18 cellular contexts compared by ENCODE assay signal in the genomic region with DNA sequence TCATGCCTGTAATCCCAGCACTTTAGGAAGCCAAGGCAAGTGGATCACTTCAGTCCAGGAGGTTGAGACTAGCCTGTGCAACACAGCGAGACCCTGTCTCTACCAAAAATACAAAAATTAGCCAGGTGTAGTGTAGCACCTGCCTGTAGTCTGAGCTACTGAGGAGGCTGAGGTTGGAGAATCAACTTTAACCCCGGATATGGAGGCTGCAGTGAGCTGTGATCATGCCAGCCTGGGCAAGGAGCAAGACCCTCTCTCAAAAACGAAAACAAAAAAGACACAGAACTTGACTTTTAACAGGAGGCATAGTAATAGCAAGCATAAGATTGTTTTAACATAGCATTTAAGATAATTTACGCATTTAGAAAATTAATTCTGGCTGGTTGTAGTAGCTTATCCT. TPM values are rescaled to one million over a fixed set of nuclear protein-coding genes. Genes with fewer than 3 reads are reported as not detected.
DNase-seq lines count a peak whose midpoint lies in the region; ATAC-seq, FAIRE-seq and TF ChIP-seq lines count a peak whose summit lies in the region.
"Had no signal": no experiment of that assay in that cellular context is flagged by ENCODE, and none has a peak within 500 bp of the region (broad histone marks: within the 10 kb centered on the region; RNA-seq: fewer than 3 reads in every experiment).

No MANE protein-coding gene starts in this region.

- H3K36me3 Mint-ChIP-seq in activated CD8-positive, alpha-beta T cell treated with anti-CD3 and anti-CD28 coated beads, Interleukin-2, amount 10 ng/mL, durations not matched to agents 7 days and 5 days (ENCODE audit: low read depth), result peaks cover 43% of the 10 kb centered on the region
- peaks cover 64% of the 10 kb centered on the region for H3K36me3 Mint-ChIP-seq in activated CD8-positive, alpha-beta T cell treated with anti-CD3 and anti-CD28 coated beads for 36 hours (ENCODE audit: low read depth)
- H3K36me3 Mint-ChIP-seq in WTC11, result peaks cover 15% of the 10 kb centered on the region

- H3K9me3 Mint-ChIP-seq in activated CD8-positive, alpha-beta T cell treated with anti-CD3 and anti-CD28 coated beads, Interleukin-2, amount 10 ng/mL, durations not matched to agents 7 days and 5 days (ENCODE audit: insufficient read depth), result no peaks in the 10 kb centered on the region
- no peaks in the 10 kb centered on the region for H3K9me3 Mint-ChIP-seq in activated CD8-positive, alpha-beta T cell treated with anti-CD3 and anti-CD28 coated beads for 36 hours
- peaks cover 10% of the 10 kb centered on the region for H3K9me3 Mint-ChIP-seq in WTC11

- no peak overlapping the region for H2BK5ac ChIP-seq in IMR-90 (ENCODE audit: low read depth, low read length, poor library complexity, severe bottlenecking)

- H3K23ac ChIP-seq in IMR-90 (ENCODE audit: low read depth, low read length), result no peak overlapping the region

- CTCF ChIA-PET in activated CD8-positive, alpha-beta T cell treated with anti-CD3 and anti-CD28 coated beads, Interleukin-2, amount 10 ng/mL, durations not matched to agents 7 days and 5 days (lab: Charles Lee), result interaction anchor here (0.9 to 1.6 kb wide), 7 partner anchors 11 to 233 kb away, joined by 3 to 4 read pairs (median 3); no protein-coding TSS in a partner anchor
- CTCF ChIA-PET in activated CD8-positive, alpha-beta T cell treated with anti-CD3 and anti-CD28 coated beads for 36 hours (lab: Charles Lee), result interaction anchor here (1.1 to 2.7 kb wide), 3 partner anchors 11 to 210 kb away, joined by 4 to 7 read pairs (median 7); no protein-coding TSS in a partner anchor
- CTCF ChIA-PET in IMR-90 (lab: Yijun Ruan, JAX) (interaction anchor here (1.3 kb wide), 1 partner anchor 35 kb away, joined by 3 read pairs; no protein-coding TSS in a partner anchor), WTC11 (lab: Charles Lee) (no interaction called here)

- no peaks in the 10 kb centered on the region for H3K27me3 Mint-ChIP-seq in activated CD8-positive, alpha-beta T cell treated with anti-CD3 and anti-CD28 coated beads, Interleukin-2, amount 10 ng/mL, durations not matched to agents 7 days and 5 days (ENCODE audit: low read depth)
- no peaks in the 10 kb centered on the region for H3K27me3 Mint-ChIP-seq in activated CD8-positive, alpha-beta T cell treated with anti-CD3 and anti-CD28 coated beads for 36 hours
- H3K27me3 Mint-ChIP-seq in WTC11 (ENCODE audit: low read depth), result no peaks in the 10 kb centered on the region

- no peak overlapping the region for H3K9ac ChIP-seq in IMR-90 (ENCODE audit: low read depth, low read length)

- no peak for TF ChIP-seq CTCF in activated CD8-positive, alpha-beta T cell treated with anti-CD3 and anti-CD28 coated beads for 36 hours (IDR thresholded peaks at IDR 0.05)
- no peak for TF ChIP-seq CTCF in IMR-90 (conservative IDR thresholded peaks at IDR 0.05; ENCODE audit: low read depth, low read length)
- no peak for TF ChIP-seq CTCF in WTC11 (IDR thresholded peaks at IDR 0.05)
- TF ChIP-seq CTCF in neutrophil (IDR thresholded peaks at IDR 0.05), result no peak

- in situ Hi-C loops in IMR-90 (cut with MboI; ENCODE audit: low sequenced_read_pairs), result no loop called here

- H3K4me1 Mint-ChIP-seq in activated CD8-positive, alpha-beta T cell treated with anti-CD3 and anti-CD28 coated beads, Interleukin-2, amount 10 ng/mL, durations not matched to agents 7 days and 5 days (ENCODE audit: low read depth), result peaks cover 37% of the 10 kb centered on the region
- H3K4me1 Mint-ChIP-seq in activated CD8-positive, alpha-beta T cell treated with anti-CD3 and anti-CD28 coated beads for 36 hours (ENCODE audit: low read depth), result peaks cover 38% of the 10 kb centered on the region
- H3K4me1 Mint-ChIP-seq in WTC11, result peaks cover 21% of the 10 kb centered on the region

- no peak overlapping the region for H2AK9ac ChIP-seq in IMR-90 (replicated peaks; ENCODE audit: low read depth, low read length, poor library complexity)

- no peaks in the 10 kb centered on the region for H4K20me1 ChIP-seq in IMR-90 (ENCODE audit: insufficient read depth, low read length)

- POLR2A ChIA-PET in activated CD8-positive, alpha-beta T cell treated with anti-CD3 and anti-CD28 coated beads, Interleukin-2, amount 10 ng/mL, durations not matched to agents 7 days and 5 days (lab: Charles Lee), result no interaction called here
- POLR2A ChIA-PET in activated CD8-positive, alpha-beta T cell treated with anti-CD3 and anti-CD28 coated beads for 36 hours (lab: Charles Lee), result interaction anchor here (0.6 to 2.2 kb wide), 6 partner anchors 11 to 273 kb away, joined by 3 to 9 read pairs (median 4); no protein-coding TSS in a partner anchor
- POLR2A ChIA-PET in IMR-90 (lab: Charles Lee; ENCODE audit: unreplicated experiment) (no interaction called here), WTC11 (lab: Charles Lee) (no interaction called here)

- no peaks in the 10 kb centered on the region for H3K79me1 ChIP-seq in IMR-90 (ENCODE audit: low read depth in 1 of 2, low read length in 2 of 2)

- H3K14ac ChIP-seq in IMR-90 (replicated peaks; ENCODE audit: low read depth, low read length), result 0 out of 2 replicates have a peak overlapping the region, but pooled peaks have one; percentile 11

- H3K9me1 ChIP-seq in IMR-90 (ENCODE audit: insufficient read depth, low read length), result peaks cover 3% of the 10 kb centered on the region; the same call in 1 of the 2 replicates

- H3K36me3 ChIP-seq in IMR-90 (ENCODE audit: control insufficient read depth, insufficient read depth, low read length) (no peaks in the 10 kb centered on the region), neutrophil (peaks cover 17% of the 10 kb centered on the region)
- H3K36me3 ChIP-seq: SJCRH30 had no signal

- H2AFZ ChIP-seq in IMR-90 (replicated peaks; ENCODE audit: low read length, poor library complexity), result no peak overlapping the region

- intact Hi-C loops in activated CD8-positive, alpha-beta T cell treated with anti-CD3 and anti-CD28 coated beads for 36 hours (cut with micrococcal nuclease), result no loop called here
- intact Hi-C loops in IMR-90 (cut with micrococcal nuclease), result no loop called here

- no peak overlapping the region for H4K91ac ChIP-seq in IMR-90 (ENCODE audit: insufficient read depth, low read depth, low read length)

- H2BK15ac ChIP-seq in IMR-90 (ENCODE audit: low read depth, low read length), result no peak overlapping the region

- no peak for ATAC-seq in activated CD8-positive, alpha-beta T cell treated with anti-CD3 and anti-CD28 coated beads, Interleukin-2, amount 10 ng/mL, durations not matched to agents 7 days and 5 days
- no peak for ATAC-seq in activated CD8-positive, alpha-beta T cell treated with anti-CD3 and anti-CD28 coated beads for 36 hours
- ATAC-seq in IMR-90 (ENCODE audit: low read depth) (no peak), WTC11 (no peak), GM21381 (IDR thresholded peaks at IDR 0.05; ENCODE audit: unreplicated experiment) (no peak), HG02885 (IDR thresholded peaks at IDR 0.05; ENCODE audit: poor library complexity, unreplicated experiment) (no peak)
- ATAC-seq: Panc1 had no signal

- no peak for TF ChIP-seq POLR2A in IMR-90 (IDR thresholded peaks at IDR 0.05; ENCODE audit: low read depth, low read length)

- no peak overlapping the region for H3K4me3 ChIP-seq in IMR-90 (ENCODE audit: insufficient read depth, low read depth, low read length)
- H3K4me3 ChIP-seq in neutrophil (ENCODE audit: low read depth in 1 of 2, low read length in 1 of 2), result no peak overlapping the region
- H3K4me3 ChIP-seq: SJCRH30 had no signal

- BruUV-seq in IMR-90 (replicated peaks; lab: Mats Ljungman, UMichigan), result no TSS peak

- DNase-seq in activated CD8-positive, alpha-beta T cell treated with anti-CD3 and anti-CD28 coated beads, Interleukin-2, amount 10 ng/mL, durations not matched to agents 7 days and 5 days, result no peak
- DNase-seq in activated CD8-positive, alpha-beta T cell treated with anti-CD3 and anti-CD28 coated beads for 36 hours, result no peak
- no peak for DNase-seq in IMR-90
- DNase-seq in WTC11 (ENCODE audit: low spot score), result no peak
- DNase-seq in GM19239 (ENCODE audit: insufficient read length, low spot score), result no peak
- DNase-seq: GDM1, NCI-H1092 treated with DMSO at 0.1 percent for 48 hours, NCI-H1436 treated with DMSO at 0.1 percent for 48 hours, NCI-H1930, NCI-H510A, SJCRH30 had no signal

- H3K27ac Mint-ChIP-seq in activated CD8-positive, alpha-beta T cell treated with anti-CD3 and anti-CD28 coated beads, Interleukin-2, amount 10 ng/mL, durations not matched to agents 7 days and 5 days, result peak overlapping the region; percentile 47
- H3K27ac Mint-ChIP-seq in activated CD8-positive, alpha-beta T cell treated with anti-CD3 and anti-CD28 coated beads for 36 hours, result no peak overlapping the region
- H3K27ac Mint-ChIP-seq in WTC11, result no peak overlapping the region

- no peak for FAIRE-seq in GM19239 (lab: Jason Lieb, UNC)
- FAIRE-seq: A204.1, H54 had no signal

- no CpG with 5 or more reads among the region's 4 CpGs for WGBS in IMR-90 (ENCODE audit: extremely low coverage in 2 of 2, insufficient read length in 1 of 2), 2 experiments

- H2BK120ac ChIP-seq in IMR-90 (ENCODE audit: low read depth, low read length), result 0 out of 2 replicates have a peak overlapping the region, but pooled peaks have one; percentile 26

- no peak overlapping the region for H3K56ac ChIP-seq in IMR-90 (ENCODE audit: extremely low read depth, insufficient read depth, low read length)

- H3K27ac ChIP-seq in IMR-90 (ENCODE audit: insufficient read depth, low read length) (no peak overlapping the region), neutrophil (peak overlapping the region; percentile 41)
- H3K27ac ChIP-seq: C4-2B, SJCRH30 had no signal

- no peak overlapping the region for H3K4me2 ChIP-seq in IMR-90 (ENCODE audit: low read depth, low read length)

- H3K27me3 ChIP-seq in IMR-90 (ENCODE audit: control insufficient read depth, insufficient read depth, low read length), result no peaks in the 10 kb centered on the region
- no peaks in the 10 kb centered on the region for H3K27me3 ChIP-seq in neutrophil
- H3K27me3 ChIP-seq: SJCRH30 had no signal

- H3K4me3 Mint-ChIP-seq in activated CD8-positive, alpha-beta T cell treated with anti-CD3 and anti-CD28 coated beads, Interleukin-2, amount 10 ng/mL, durations not matched to agents 7 days and 5 days, result no peak overlapping the region
- no peak overlapping the region for H3K4me3 Mint-ChIP-seq in activated CD8-positive, alpha-beta T cell treated with anti-CD3 and anti-CD28 coated beads for 36 hours
- no peak overlapping the region for H3K4me3 Mint-ChIP-seq in WTC11

- 0 out of 2 replicates have a peak overlapping the region, but pooled peaks have one; percentile 2 for H2BK20ac ChIP-seq in IMR-90 (ENCODE audit: low read depth, low read length)

- no peak overlapping the region for H4K8ac ChIP-seq in IMR-90 (ENCODE audit: low read depth in 2 of 2, low read length in 2 of 2)

- no peak overlapping the region for H3K4ac ChIP-seq in IMR-90 (ENCODE audit: low read depth, low read length)

- TF ChIP-seq RAD21 in IMR-90 (IDR thresholded peaks at IDR 0.05; ENCODE audit: low read length), result no peak

- no peak overlapping the region for H2AK5ac ChIP-seq in IMR-90 (ENCODE audit: low read depth, low read length)

- no peak overlapping the region for H4K5ac ChIP-seq in IMR-90 (ENCODE audit: low read depth, low read length)

- H3K4me1 ChIP-seq in IMR-90 (ENCODE audit: control insufficient read depth, insufficient read depth, low read length) (peaks cover 2% of the 10 kb centered on the region), neutrophil (ENCODE audit: control insufficient read depth in 1 of 2, insufficient read depth in 1 of 2, low read depth in 1 of 2, low read length in 1 of 2) (peaks cover 7 to 34% of the 10 kb centered on the region in 2 experiments)
- H3K4me1 ChIP-seq: SJCRH30 had no signal

- H3K18ac ChIP-seq in IMR-90 (ENCODE audit: low read depth, low read length), result no peak overlapping the region

- dilution Hi-C loops in IMR-90 (cut with HindIII; ENCODE audit: low sequenced_read_pairs, unreplicated experiment), result no loop called here

- H3K9me3 ChIP-seq in IMR-90 (ENCODE audit: control insufficient read depth, insufficient read depth, low read length) (no peaks in the 10 kb centered on the region), neutrophil (no peaks in the 10 kb centered on the region)
- H3K9me3 ChIP-seq: SJCRH30 had no signal

RNA-seq across cellular contexts. Expression of gene MYB, which starts 32.5 kb away (rescaled TPM):
- 1 to 10 TPM; 7.5 to 8.2 TPM for total RNA-seq in activated CD8-positive, alpha-beta T cell treated with anti-CD3 and anti-CD28 coated beads, Interleukin-2, amount 10 ng/mL, durations not matched to agents 7 days and 5 days
- 10 to 100 TPM; 50.9 to 53.6 TPM for total RNA-seq in activated CD8-positive, alpha-beta T cell treated with anti-CD3 and anti-CD28 coated beads for 36 hours
- 0.83 and 0.90 TPM in 2 replicates for total RNA-seq in IMR-90 (2012; rRNA removed)
- polyA plus RNA-seq in IMR-90 (2012; rRNA removed), result 0.22 and 0.44 TPM in 2 replicates
- polyA plus RNA-seq in IMR-90 (2012; cell fraction: cytosol; rRNA removed), result 0.07 and 0.23 TPM in 2 replicates
- 0.11 and 0.55 TPM in 2 replicates for polyA plus RNA-seq in IMR-90 (2012; cell fraction: nucleus; rRNA removed; ENCODE audit: low replicate concordance)
- total RNA-seq in WTC11 (2021), result 4.3 to 6.1 TPM (median 5.1 TPM) in 3 replicates
